In the genomic region with DNA sequence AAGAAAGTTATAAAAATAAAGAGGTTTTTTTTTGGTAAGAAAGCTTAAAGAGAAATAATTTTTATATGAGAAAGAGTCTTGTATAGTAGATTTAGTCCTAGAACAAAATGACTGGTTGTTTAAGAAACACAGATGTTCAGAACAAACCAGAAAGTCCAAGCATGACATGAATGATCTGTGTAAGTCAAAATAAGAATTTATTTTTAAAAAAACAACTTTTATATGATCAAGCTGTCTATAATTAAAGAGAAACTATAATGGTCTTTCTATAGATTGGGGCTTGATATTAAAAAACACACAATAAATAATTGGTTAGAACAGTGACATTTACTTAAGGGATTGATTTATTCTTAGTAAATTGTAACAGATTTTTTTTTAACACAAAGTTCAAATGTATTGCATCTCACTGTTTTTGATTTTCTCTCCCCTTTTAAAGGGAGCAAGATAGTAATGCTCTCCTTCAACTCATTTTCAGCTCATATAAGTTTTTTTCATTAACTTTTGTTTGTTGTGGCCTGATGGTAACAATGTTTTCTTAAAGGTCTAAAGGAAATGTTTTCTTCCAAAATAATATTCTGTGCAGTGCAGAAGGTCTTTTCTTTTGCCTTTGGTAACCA, we compare ENCODE assay signal across 17 cellular contexts.
DNase-seq lines count a peak whose midpoint lies in the region; ATAC-seq, FAIRE-seq and TF ChIP-seq lines count a peak whose summit lies in the region.
"Had no signal": no experiment of that assay in that cellular context is flagged by ENCODE, and none has a peak within 500 bp of the region (broad histone marks: within the 10 kb centered on the region; RNA-seq: fewer than 3 reads in every experiment).

No MANE protein-coding gene starts in this region.

- H3K36me3 Mint-ChIP-seq in GM23338 (ENCODE audit: low read depth): peaks cover 49% of the 10 kb centered on the region; the same call in 2 of the 3 replicates
- H3K36me3 Mint-ChIP-seq: CD4-positive, CD25-positive, alpha-beta regulatory T cell had no signal

- no peaks in the 10 kb centered on the region for H3F3A ChIP-seq in GM23338 (replicated peaks; ENCODE audit: low read depth)

- H4K20me1 ChIP-seq in GM23338 (replicated peaks; ENCODE audit: insufficient read depth): no peaks in the 10 kb centered on the region
- H4K20me1 ChIP-seq: BLaER1 treated with 17β-estradiol and CSF1 and Interleukin-3, amounts not matched to agents 10 nM and 100 nM had no signal

- H3K4me1 ChIP-seq in GM23338 (ENCODE audit: insufficient read depth) (no peaks in the 10 kb centered on the region), suprapubic skin (no peaks in the 10 kb centered on the region)
- H3K4me1 ChIP-seq: BLaER1 treated with 17β-estradiol and CSF1 and Interleukin-3, amounts not matched to agents 10 nM and 100 nM had no signal

- FAIRE-seq in islet of Langerhans (lab: Jason Lieb, UNC): peak; percentile 60
- FAIRE-seq: GM19239, H54, HTR-8/SVneo had no signal

- H3K9me2 ChIP-seq in GM23338 (ENCODE audit: insufficient read depth): no peaks in the 10 kb centered on the region

- TF ChIP-seq CTCF in GM23338 (conservative IDR thresholded peaks at IDR 0.05; ENCODE audit: low read depth in 2 of 2) (no peak), suprapubic skin (IDR thresholded peaks at IDR 0.05) (no peak)

- no peak for ATAC-seq in GM23338
- ATAC-seq in HG02763 (IDR thresholded peaks at IDR 0.05; ENCODE audit: unreplicated experiment): no peak
- no peak for ATAC-seq in HG03095 (IDR thresholded peaks at IDR 0.05; ENCODE audit: unreplicated experiment)

- peaks cover 75% of the 10 kb centered on the region for H3K9me3 Mint-ChIP-seq in GM23338

- no peak overlapping the region for H3K4me3 ChIP-seq in GM23338
- H3K4me3 ChIP-seq in suprapubic skin: no peak overlapping the region
- H3K4me3 ChIP-seq: BLaER1 treated with 17β-estradiol and CSF1 and Interleukin-3, amounts not matched to agents 10 nM and 100 nM had no signal

- no peak for TF ChIP-seq POLR2A in suprapubic skin (IDR thresholded peaks at IDR 0.05)

- DNase-seq in DMS 273 (lab: John Stamatoyannopoulos, UW; ENCODE audit: unreplicated experiment): peak; percentile 22
- DNase-seq in DMS 273 treated with DMSO at 0.1 percent for 48 hours (lab: John Stamatoyannopoulos, UW): no peak
- peak; percentile 44 for DNase-seq in GM23338 (ENCODE audit: low spot score)
- DNase-seq in OCI-M1 (lab: John Stamatoyannopoulos, UW): peak; percentile 41
- DNase-seq in suprapubic skin (ENCODE audit: low spot score in 2 of 2): no peak
- DNase-seq: ACHN; CD4-positive, CD25-positive, alpha-beta regulatory T cell; DND-41; GF-D8 had no signal

- H3K4me1 Mint-ChIP-seq in GM23338: no peaks in the 10 kb centered on the region
- H3K4me1 Mint-ChIP-seq: CD4-positive, CD25-positive, alpha-beta regulatory T cell had no signal

- H3K4me2 ChIP-seq in GM23338: no peak overlapping the region
- H3K4me2 ChIP-seq: BLaER1 treated with 17β-estradiol and CSF1 and Interleukin-3, amounts not matched to agents 10 nM and 100 nM had no signal

- no peaks in the 10 kb centered on the region for H3K79me2 ChIP-seq in GM23338 (replicated peaks; ENCODE audit: insufficient read depth)

- peaks cover 3% of the 10 kb centered on the region for H3K9me3 ChIP-seq in suprapubic skin

- no peaks in the 10 kb centered on the region for H3K27me3 ChIP-seq in GM23338 (ENCODE audit: insufficient read depth)
- H3K27me3 ChIP-seq in suprapubic skin: no peaks in the 10 kb centered on the region
- H3K27me3 ChIP-seq: BLaER1 treated with 17β-estradiol and CSF1 and Interleukin-3, amounts not matched to agents 10 nM and 100 nM had no signal

- no peaks in the 10 kb centered on the region for H3K27me3 Mint-ChIP-seq in GM23338 (ENCODE audit: insufficient read depth, low read depth, poor library complexity)
- H3K27me3 Mint-ChIP-seq: CD4-positive, CD25-positive, alpha-beta regulatory T cell had no signal

- H2AFZ ChIP-seq in GM23338: no peak overlapping the region

- TF ChIP-seq EP300 in suprapubic skin (IDR thresholded peaks at IDR 0.05): no peak

- H3K27ac ChIP-seq in GM23338 (ENCODE audit: low read depth): no peak overlapping the region
- H3K27ac ChIP-seq in suprapubic skin: no peak overlapping the region
- H3K27ac ChIP-seq: 22Rv1; BLaER1 treated with 17β-estradiol and CSF1 and Interleukin-3, amounts not matched to agents 10 nM and 100 nM had no signal

- no peak overlapping the region for H3K4me3 Mint-ChIP-seq in GM23338
- H3K4me3 Mint-ChIP-seq: CD4-positive, CD25-positive, alpha-beta regulatory T cell had no signal

- H3K27ac Mint-ChIP-seq in GM23338: no peak overlapping the region
- H3K27ac Mint-ChIP-seq: CD4-positive, CD25-positive, alpha-beta regulatory T cell had no signal

- H3K36me3 ChIP-seq in GM23338 (ENCODE audit: insufficient read depth): peaks cover 43% of the 10 kb centered on the region
- no peaks in the 10 kb centered on the region for H3K36me3 ChIP-seq in suprapubic skin
- H3K36me3 ChIP-seq: BLaER1 treated with 17β-estradiol and CSF1 and Interleukin-3, amounts not matched to agents 10 nM and 100 nM had no signal

TF ChIP-seq in GM23338, 12 proteins besides CTCF, POLR2A, EP300 and RAD21:
- TF ChIP-seq JUNB (IDR thresholded peaks at IDR 0.05; ENCODE audit: unreplicated experiment): no peak
- TF ChIP-seq CREB1 (CRISPR knock-in tag; IDR thresholded peaks at IDR 0.05; ENCODE audit: low read depth): no peak
- TF ChIP-seq ZNF462 (CRISPR knock-in tag; IDR thresholded peaks at IDR 0.05): no peak
- TF ChIP-seq, protein P1, sequence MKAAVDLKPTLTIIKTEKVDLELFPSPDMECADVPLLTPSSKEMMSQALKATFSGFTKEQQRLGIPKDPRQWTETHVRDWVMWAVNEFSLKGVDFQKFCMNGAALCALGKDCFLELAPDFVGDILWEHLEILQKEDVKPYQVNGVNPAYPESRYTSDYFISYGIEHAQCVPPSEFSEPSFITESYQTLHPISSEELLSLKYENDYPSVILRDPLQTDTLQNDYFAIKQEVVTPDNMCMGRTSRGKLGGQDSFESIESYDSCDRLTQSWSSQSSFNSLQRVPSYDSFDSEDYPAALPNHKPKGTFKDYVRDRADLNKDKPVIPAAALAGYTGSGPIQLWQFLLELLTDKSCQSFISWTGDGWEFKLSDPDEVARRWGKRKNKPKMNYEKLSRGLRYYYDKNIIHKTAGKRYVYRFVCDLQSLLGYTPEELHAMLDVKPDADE (IDR thresholded peaks at IDR 0.05): no peak

Comparison
In these comparisons a context has a peak if more than half of its experiments do, and no peak if none do; other contexts are left out.
1. DNase-seq: peak in DMS 273 (single experiment), GM23338 (single experiment) and OCI-M1 (single experiment); none in DMS 273 treated with DMSO at 0.1 percent for 48 hours (single experiment) and suprapubic skin (0 of 2).